ENCODE assay signal across 15 cellular contexts in genomic region chr9:126061575-126061974, GRCh38.
DNase-seq lines count a peak whose midpoint lies in the region; ATAC-seq and TF ChIP-seq lines count a peak whose summit lies in the region.
"Had no signal": no experiment of that assay in that cellular context is flagged by ENCODE, and none has a peak within 500 bp of the region (broad histone marks: within the 10 kb centered on the region; RNA-seq: fewer than 3 reads in every experiment).

No MANE protein-coding gene starts in this region.

- intact Hi-C loops in posterior vena cava (cut with DNase I) (no loop called here), testis (cut with DNase I; ENCODE audit: low total_unique reads) (no loop called here)

- H3K4me1 Mint-ChIP-seq in stimulated activated naive CD8-positive, alpha-beta T cell treated with anti-CD3 and anti-CD28 coated beads, Interleukin-15, amount 100 ng/mL, for 72 hours = no peaks in the 10 kb centered on the region

- TF ChIP-seq POLR2A in testis (IDR thresholded peaks at IDR 0.05) = no peak

- H3K36me3 ChIP-seq in testis (ENCODE audit: low read depth, missing control alignments) (no peaks in the 10 kb centered on the region), MG63 (no peaks in the 10 kb centered on the region)
- H3K36me3 ChIP-seq: BLaER1, HAP-1 had no signal

- peaks cover 38% of the 10 kb centered on the region for H3K27me3 Mint-ChIP-seq in stimulated activated naive CD8-positive, alpha-beta T cell treated with anti-CD3 and anti-CD28 coated beads, Interleukin-15, amount 100 ng/mL, for 72 hours

- WGBS in testis, 2 donors = 51 to 68% methylated on average over 2 to 5 of the region's 5 CpGs

- H3K27me3 ChIP-seq in testis = no peaks in the 10 kb centered on the region
- H3K27me3 ChIP-seq in MG63 = no peaks in the 10 kb centered on the region
- H3K27me3 ChIP-seq: BLaER1 had no signal

- H3K4me1 ChIP-seq in testis = peaks cover 3% of the 10 kb centered on the region
- H3K4me1 ChIP-seq: BLaER1 had no signal

- H3K4me3 ChIP-seq in testis (no peak overlapping the region), MG63 (no peak overlapping the region)
- H3K4me3 ChIP-seq: BLaER1, HAP-1 had no signal

- H3K9me3 ChIP-seq in testis (no peaks in the 10 kb centered on the region), MG63 (no peaks in the 10 kb centered on the region)
- H3K9me3 ChIP-seq: BLaER1, HAP-1 had no signal

- ATAC-seq in stimulated activated naive CD8-positive, alpha-beta T cell treated with anti-CD3 and anti-CD28 coated beads, Interleukin-15, Interleukin-2, amounts not matched to agents 100 U/mL and 50 U/mL, for 24 hours = peak; percentile 25
- ATAC-seq in stimulated activated naive CD8-positive, alpha-beta T cell treated with anti-CD3 and anti-CD28 coated beads, Interleukin-15, amount 100 ng/mL, for 72 hours = no peak
- no peak for ATAC-seq in HG03457 (IDR thresholded peaks at IDR 0.05; ENCODE audit: unreplicated experiment)
- ATAC-seq: CD8-positive, alpha-beta T cell had no signal

- DNase-seq in stimulated activated naive CD8-positive, alpha-beta T cell treated with anti-CD3 and anti-CD28 coated beads, Interleukin-15, Interleukin-2, amounts not matched to agents 100 U/mL and 50 U/mL, for 24 hours = no peak
- DNase-seq in stimulated activated naive CD8-positive, alpha-beta T cell treated with anti-CD3 and anti-CD28 coated beads, Interleukin-15, amount 100 ng/mL, for 72 hours = no peak
- DNase-seq in posterior vena cava (ENCODE audit: low spot score) (peak; percentile 49), testis (peak; percentile 67), hypothalamus (lab: John Stamatoyannopoulos, UW) (no peak), MG63 (no peak)
- DNase-seq: 8988T; Calu3; CD8-positive, alpha-beta T cell; DMS79 treated with DMSO at 0.1 percent for 48 hours; GF-D8 had no signal

- H3K27ac Mint-ChIP-seq in stimulated activated naive CD8-positive, alpha-beta T cell treated with anti-CD3 and anti-CD28 coated beads, Interleukin-15, amount 100 ng/mL, for 72 hours = no peak overlapping the region
- H3K27ac Mint-ChIP-seq: CD8-positive, alpha-beta T cell had no signal

- no peaks in the 10 kb centered on the region for H3K9me3 Mint-ChIP-seq in stimulated activated naive CD8-positive, alpha-beta T cell treated with anti-CD3 and anti-CD28 coated beads, Interleukin-15, amount 100 ng/mL, for 72 hours
- H3K9me3 Mint-ChIP-seq: CD8-positive, alpha-beta T cell had no signal

- H3K27ac ChIP-seq in testis = no peak overlapping the region
- H3K27ac ChIP-seq: BLaER1, HL-60 had no signal

- no peak for TF ChIP-seq CTCF in testis (IDR thresholded peaks at IDR 0.05)

- H3K4me3 Mint-ChIP-seq in stimulated activated naive CD8-positive, alpha-beta T cell treated with anti-CD3 and anti-CD28 coated beads, Interleukin-15, amount 100 ng/mL, for 72 hours = no peak overlapping the region
- H3K4me3 Mint-ChIP-seq: CD8-positive, alpha-beta T cell had no signal

Comparison
In these comparisons a context has a peak if more than half of its experiments do, and no peak if none do; other contexts are left out.
1. DNase-seq: peak in posterior vena cava (single experiment) and testis (single experiment); none in stimulated activated naive CD8-positive, alpha-beta T cell treated with anti-CD3 and anti-CD28 coated beads, Interleukin-15, Interleukin-2, amounts not matched to agents 100 U/mL and 50 U/mL, for 24 hours (single experiment), stimulated activated naive CD8-positive, alpha-beta T cell treated with anti-CD3 and anti-CD28 coated beads, Interleukin-15, amount 100 ng/mL, for 72 hours (0 of 2), hypothalamus (0 of 51) and MG63 (single experiment).